Comparison of ENCODE assay signal across 21 cellular contexts in the genomic region with DNA sequence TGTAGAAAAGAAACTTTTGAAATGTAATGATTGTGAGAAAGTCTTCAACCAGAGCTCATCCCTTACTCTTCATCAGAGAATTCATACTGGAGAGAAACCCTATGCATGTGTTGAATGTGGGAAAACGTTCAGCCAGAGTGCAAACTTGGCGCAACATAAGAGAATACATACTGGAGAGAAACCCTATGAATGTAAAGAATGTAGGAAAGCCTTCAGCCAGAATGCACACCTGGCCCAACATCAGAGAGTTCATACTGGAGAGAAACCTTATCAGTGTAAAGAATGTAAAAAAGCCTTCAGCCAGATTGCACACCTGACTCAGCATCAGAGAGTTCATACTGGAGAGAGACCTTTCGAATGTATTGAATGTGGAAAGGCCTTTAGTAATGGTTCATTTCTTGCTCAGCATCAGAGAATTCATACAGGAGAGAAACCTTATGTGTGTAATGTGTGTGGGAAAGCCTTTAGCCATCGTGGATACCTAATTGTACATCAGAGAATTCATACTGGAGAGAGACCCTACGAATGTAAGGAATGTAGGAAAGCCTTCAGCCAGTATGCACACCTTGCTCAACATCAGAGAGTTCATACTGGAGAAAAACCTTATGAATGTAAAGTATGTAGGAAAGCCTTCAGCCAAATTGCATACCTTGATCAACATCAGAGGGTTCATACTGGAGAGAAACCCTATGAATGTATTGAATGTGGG. TPM values are rescaled to one million over a fixed set of nuclear protein-coding genes. Genes with fewer than 3 reads are reported as not detected.
DNase-seq lines count a peak whose midpoint lies in the region; ATAC-seq, FAIRE-seq and TF ChIP-seq lines count a peak whose summit lies in the region.
"Had no signal": no experiment of that assay in that cellular context is flagged by ENCODE, and none has a peak within 500 bp of the region (broad histone marks: within the 10 kb centered on the region; RNA-seq: fewer than 3 reads in every experiment).

No MANE protein-coding gene starts in this region.

- BruUV-seq in K562 (replicated peaks; lab: Mats Ljungman, UMichigan) = no TSS peak

- TF ChIP-seq CTCF in K562 (IDR thresholded peaks at IDR 0.05 in 2 of 3, conservative IDR thresholded peaks at IDR 0.05 in 1 of 3; ENCODE audit: insufficient read depth in 2 of 3, low read depth in 1 of 3, low read length in 3 of 3) = no peak
- TF ChIP-seq CTCF in kidney (IDR thresholded peaks at IDR 0.05; ENCODE audit: borderline replicate concordance, extremely low read depth, insufficient read depth) = no peak
- no peak for TF ChIP-seq CTCF in thoracic aorta (IDR thresholded peaks at IDR 0.05)

- in situ Hi-C loops in K562 (cut with MboI) = no loop called here

- ATAC-seq in K562 (no peak), thoracic aorta (ENCODE audit: insufficient number of reproducible peaks, low FRiP score, low read depth) (no peak), HG02678 (IDR thresholded peaks at IDR 0.05; ENCODE audit: unreplicated experiment) (no peak)
- ATAC-seq: esophagus mucosa; HepG2; stimulated activated memory B cell treated with anti-CD40 and anti-IgM and Interleukin-4, amounts not matched to agents 10 μg/mL and 1 μg/mL and 100 μg/mL, for 72 hours had no signal

- H3K27me3 ChIP-seq in K562 (ENCODE audit: control insufficient read depth in 2 of 2, insufficient read depth in 2 of 2, low read length in 2 of 2) (no peaks in the 10 kb centered on the region), thoracic aorta (replicated peaks; ENCODE audit: insufficient read depth) (no peaks in the 10 kb centered on the region)

- 48% methylated on average over 5 of the region's 5 CpGs for WGBS in K562 (ENCODE audit: insufficient coverage, low coverage, missing lambda C conversion rate)

- H3K27ac ChIP-seq in K562 (ENCODE audit: extremely low read depth, low read depth, low read length) = no peak overlapping the region
- no peak overlapping the region for H3K27ac ChIP-seq in kidney (ENCODE audit: low read depth in 2 of 2, low read length in 2 of 2)
- no peak overlapping the region for H3K27ac ChIP-seq in thoracic aorta
- H3K27ac ChIP-seq: 22Rv1, VCaP had no signal

- TF ChIP-seq POLR2A in K562 (conservative IDR thresholded peaks at IDR 0.05) = no peak

- H3K36me3 ChIP-seq in K562 (ENCODE audit: control insufficient read depth, insufficient read depth, low read length) (peaks cover 4% of the 10 kb centered on the region; the same call in 1 of the 3 replicates), kidney (ENCODE audit: control insufficient read depth in 1 of 2, insufficient read depth in 2 of 2, low read length in 2 of 2) (peaks cover 16 to 27% of the 10 kb centered on the region in 2 donors), thoracic aorta (peaks cover 43% of the 10 kb centered on the region)

- H3K4me3 ChIP-seq in K562 (no peak overlapping the region), kidney (ENCODE audit: low read length in 2 of 2) (peak overlapping the region; percentile 2 to 25), thoracic aorta (peak overlapping the region; percentile 12)

- no peaks in the 10 kb centered on the region for H3K9me1 ChIP-seq in K562 (ENCODE audit: control insufficient read depth, insufficient read depth, low read length)

- FAIRE-seq in K562 (lab: Jason Lieb, UNC) = no peak
- no peak for FAIRE-seq in kidney (lab: Jason Lieb, UNC)
- FAIRE-seq: HepG2 had no signal

- no peaks in the 10 kb centered on the region for H4K20me1 ChIP-seq in K562 (replicated peaks; ENCODE audit: control insufficient read depth, insufficient read depth, low read length)

- POLR2A ChIA-PET in K562 (lab: Yijun Ruan, JAX) = no interaction called here

- CTCF ChIA-PET in K562 (lab: Yijun Ruan, JAX; ENCODE audit: low intra/inter-chr PET ratio) = no interaction called here

- H3K9me3 ChIP-seq in K562 (replicated peaks; ENCODE audit: control insufficient read depth, insufficient read depth, low read depth, low read length) (peaks cover 15% of the 10 kb centered on the region), kidney (ENCODE audit: control insufficient read depth in 1 of 2, low read length in 2 of 2) (peaks cover 59 to 96% of the 10 kb centered on the region in 2 donors), thoracic aorta (peaks cover 97% of the 10 kb centered on the region)

- H3K4me1 ChIP-seq in K562 (replicated peaks in 1 of 2; ENCODE audit: control insufficient read depth in 2 of 2, insufficient read depth in 2 of 2, low read length in 2 of 2) (no peaks in the 10 kb centered on the region), kidney (ENCODE audit: control insufficient read depth in 1 of 2, insufficient read depth in 1 of 2, low read depth in 1 of 2, low read length in 2 of 2) (no peaks in the 10 kb centered on the region), thoracic aorta (ENCODE audit: control insufficient read depth in 1 of 2, low read depth in 2 of 2) (no peaks in the 10 kb centered on the region)

- H3K4me2 ChIP-seq in K562 (ENCODE audit: insufficient read depth, low read length) = no peak overlapping the region

- TF ChIP-seq RAD21 in K562 (CRISPR knock-in tag; conservative IDR thresholded peaks at IDR 0.05 in 1 of 2, IDR thresholded peaks at IDR 0.05 in 1 of 2) = no peak

- H3K9ac ChIP-seq in K562 (ENCODE audit: insufficient read depth in 1 of 2, low read depth in 2 of 2, low read length in 2 of 2) = no peak overlapping the region
- no peak overlapping the region for H3K9ac ChIP-seq in kidney (ENCODE audit: low read length in 2 of 2)

- intact Hi-C loops in K562 (cut with micrococcal nuclease) = no loop called here
- intact Hi-C loops in kidney (cut with DNase I) = no loop called here

- no peak for TF ChIP-seq EP300 in K562 (IDR thresholded peaks at IDR 0.05; ENCODE audit: low read length)

- DNase-seq in DMS53 (lab: John Stamatoyannopoulos, UW) (peak; percentile 42), DMS53 treated with DMSO at 0.1 percent for 48 hours (lab: John Stamatoyannopoulos, UW; ENCODE audit: unreplicated experiment) (no peak), K562 (ENCODE audit: extremely low read depth in 1 of 4, low spot score in 3 of 4) (no peak), kidney (no peak), thoracic aorta (ENCODE audit: low spot score) (no peak), HUDEP-2 (lab: John Stamatoyannopoulos, UW; ENCODE audit: unreplicated experiment in 76 of 76) (no peak), DMS79 treated with DMSO at 0.1 percent for 48 hours (lab: John Stamatoyannopoulos, UW) (no peak)
- DNase-seq: activated CD4-positive, alpha-beta T cell treated with anti-CD3 and anti-CD28 coated beads, Interleukin-2, amount 10 ng/mL, durations not matched to agents 24 days and 14 days; cerebellar nuclear complex; COR-L47; effector CD4-positive, alpha-beta T cell; NCI-H524; posterior cingulate gyrus; stimulated activated CD4-positive, alpha-beta T cell treated with anti-CD3 and anti-CD28 coated beads, Interleukin-2, amount 100 ng/mL, for 24 hours had no signal

- no peak overlapping the region for H2AFZ ChIP-seq in K562 (ENCODE audit: low read depth, low read length)

- H3K79me2 ChIP-seq in K562 (ENCODE audit: control insufficient read depth, insufficient read depth, low read length) = no peaks in the 10 kb centered on the region

RNA-seq across cellular contexts. Expression of a gene that starts 19.3 kb away (rescaled TPM):
- total RNA-seq in K562 (2011; cell fraction: chromatin; rRNA removed; ENCODE audit: low replicate concordance) = 11.5 and 17.9 TPM in 2 replicates
- total RNA-seq in K562 (2011; cell fraction: nucleolus; rRNA removed) = 8.7 and 8.9 TPM in 2 replicates
- total RNA-seq in K562 (2011; cell fraction: nucleoplasm; rRNA removed) = 10.6 and 13.4 TPM in 2 replicates
- total RNA-seq in K562 (2014; rRNA removed) (2.2 and 2.5 TPM in 2 replicates), K562 (2014; rRNA removed; fragmentation: Illumina TruSeq; extraction: Trizol) (6.7 and 7.1 TPM in 2 replicates), K562 (2015; rRNA removed; fragmentation: Illumina TruSeq; extraction: Trizol) (4.7 and 5.1 TPM in 2 replicates), K562 (2021) (2.8 and 3.0 TPM in 2 replicates), kidney (7.2 TPM), thoracic aorta (10 to 100 TPM in 1 of 2 donors, 1 to 10 TPM in 1; 4.2 to 20.9 TPM)
- polyA plus RNA-seq in K562 (2011; rRNA removed) (1.5 and 3.0 TPM in 2 replicates), K562 (2014; fragmentation: Illumina TruSeq; extraction: Trizol) (3.4 and 3.7 TPM in 2 replicates), K562 (2014; fragmentation: Nextera tagmentation; extraction: Ambion mirVana) (1 to 10 TPM in 1 of 2 experiments, under 1 TPM in 1; 0.92 to 1.9 TPM), K562 (2014; rRNA removed) (2.2 and 3.2 TPM in 2 replicates), kidney (ENCODE audit: insufficient read depth, low read depth, low replicate concordance) (2.5 TPM)
- polyA plus RNA-seq in K562 (2011; cell fraction: cytosol; rRNA removed) = 0.33 and 0.55 TPM in 2 replicates
- polyA plus RNA-seq in K562 (2011; cell fraction: nucleus; rRNA removed) = 1.8 and 2.9 TPM in 2 replicates
- 2.0 and 2.1 TPM in 2 replicates for polyA plus RNA-seq in K562 (2012)
- 5.5 and 6.6 TPM in 2 replicates for polyA minus RNA-seq in K562 (2011; rRNA and poly(A)+ RNA removed)
- 0.67 and 2.5 TPM in 2 replicates for polyA minus RNA-seq in K562 (2011; cell fraction: cytosol; rRNA and poly(A)+ RNA removed)
- polyA minus RNA-seq in K562 (2011; cell fraction: nucleus; rRNA and poly(A)+ RNA removed) = 6.6 and 10.8 TPM in 2 replicates

RNA-seq across cellular contexts. Expression of a gene that starts 30.1 kb away (rescaled TPM):
- total RNA-seq in K562 (2011; cell fraction: chromatin; rRNA removed; ENCODE audit: low replicate concordance) = 3.2 and 5.2 TPM in 2 replicates
- 2.1 and 2.2 TPM in 2 replicates for total RNA-seq in K562 (2011; cell fraction: nucleolus; rRNA removed)
- 1.0 and 2.5 TPM in 2 replicates for total RNA-seq in K562 (2011; cell fraction: nucleoplasm; rRNA removed)
- 1.4 and 3.8 TPM in 2 replicates for total RNA-seq in K562 (2014; rRNA removed)
- total RNA-seq in K562 (2014; rRNA removed; fragmentation: Illumina TruSeq; extraction: Trizol) = 1.9 TPM in 2 replicates
- 1.7 and 1.8 TPM in 2 replicates for total RNA-seq in K562 (2015; rRNA removed; fragmentation: Illumina TruSeq; extraction: Trizol)
- total RNA-seq in K562 (2021) = 1.3 and 2.1 TPM in 2 replicates
- 2.6 and 3.3 TPM in 2 replicates for polyA plus RNA-seq in K562 (2011; rRNA removed)
- 1.1 and 1.5 TPM in 2 replicates for polyA plus RNA-seq in K562 (2011; cell fraction: cytosol; rRNA removed)
- 1.7 and 2.8 TPM in 2 replicates for polyA plus RNA-seq in K562 (2011; cell fraction: nucleus; rRNA removed)
- 1.5 and 2.1 TPM in 2 replicates for polyA plus RNA-seq in K562 (2012)
- polyA plus RNA-seq in K562 (2014; fragmentation: Illumina TruSeq; extraction: Trizol) = 1.6 TPM in 2 replicates
- under 1 TPM; 0.72 to 0.91 TPM for polyA plus RNA-seq in K562 (2014; fragmentation: Nextera tagmentation; extraction: Ambion mirVana)
- polyA plus RNA-seq in K562 (2014; rRNA removed) = 1.3 and 1.6 TPM in 2 replicates
- 2.6 and 3.8 TPM in 2 replicates for polyA minus RNA-seq in K562 (2011; rRNA and poly(A)+ RNA removed)
- not detected in 2 replicates for polyA minus RNA-seq in K562 (2011; cell fraction: cytosol; rRNA and poly(A)+ RNA removed)
- 1.3 and 1.7 TPM in 2 replicates for polyA minus RNA-seq in K562 (2011; cell fraction: nucleus; rRNA and poly(A)+ RNA removed)
- total RNA-seq in kidney = 5.0 TPM
- 3.8 TPM for polyA plus RNA-seq in kidney (ENCODE audit: insufficient read depth, low read depth, low replicate concordance)
- 1 to 10 TPM; 2.1 to 2.6 TPM for total RNA-seq in thoracic aorta

RNA-seq across cellular contexts. Expression of a gene that starts 53.7 kb away (rescaled TPM):
- not detected in 2 replicates for total RNA-seq in K562 (2011; cell fraction: chromatin; rRNA removed; ENCODE audit: low replicate concordance)
- total RNA-seq in K562 (2011; cell fraction: nucleolus; rRNA removed) = not detected in 2 replicates
- not detected in 2 replicates for total RNA-seq in K562 (2011; cell fraction: nucleoplasm; rRNA removed)
- total RNA-seq in K562 (2014; rRNA removed) (not detected in 2 replicates), K562 (2014; rRNA removed; fragmentation: Illumina TruSeq; extraction: Trizol) (not detected in 2 replicates), K562 (2015; rRNA removed; fragmentation: Illumina TruSeq; extraction: Trizol) (not detected in 2 replicates), K562 (2021) (not detected in 2 replicates), kidney (8.5 TPM), thoracic aorta (1 to 10 TPM; 4.6 to 7.8 TPM)
- polyA plus RNA-seq in K562 (2011; rRNA removed) (not detected in 2 replicates), K562 (2014; fragmentation: Illumina TruSeq; extraction: Trizol) (not detected in 2 replicates), K562 (2014; fragmentation: Nextera tagmentation; extraction: Ambion mirVana) (not detected), K562 (2014; rRNA removed) (0.08 TPM in 1 of 2 replicates, not detected in the other), kidney (ENCODE audit: insufficient read depth, low read depth, low replicate concordance) (2.9 TPM)
- not detected in 2 replicates for polyA plus RNA-seq in K562 (2011; cell fraction: cytosol; rRNA removed)
- not detected in 2 replicates for polyA plus RNA-seq in K562 (2011; cell fraction: nucleus; rRNA removed)
- 0.03 TPM in 2 replicates for polyA plus RNA-seq in K562 (2012)
- polyA minus RNA-seq in K562 (2011; rRNA and poly(A)+ RNA removed) = not detected in 2 replicates
- polyA minus RNA-seq in K562 (2011; cell fraction: cytosol; rRNA and poly(A)+ RNA removed) = not detected in 2 replicates
- not detected in 2 replicates for polyA minus RNA-seq in K562 (2011; cell fraction: nucleus; rRNA and poly(A)+ RNA removed)
- total RNA-seq: activated CD4-positive, alpha-beta T cell treated with anti-CD3 and anti-CD28 coated beads, Interleukin-2, amount 10 ng/mL, durations not matched to agents 24 days and 14 days; HepG2; neural crest cell had no signal
- polyA plus RNA-seq: HepG2 had no signal
